In genomic region chr7:121057878-121058277, GRCh38 we compare ENCODE assay signal across 37 cellular contexts.
"Had no signal": no experiment of that assay in that cellular context is flagged by ENCODE, and none has a peak within 500 bp of the region (broad histone marks: within the 10 kb centered on the region; RNA-seq: fewer than 3 reads in every experiment).

No MANE protein-coding gene starts in this region.

- H3K4me1 Mint-ChIP-seq: activated B cell treated with CpG ODN at 0.5 μM for 24 hours; activated naive CD8-positive, alpha-beta T cell treated with anti-CD3 and anti-CD28 coated beads for 36 hours; T-cell had no signal

- H3K4me1 ChIP-seq: Peyer's patch, SJSA1 had no signal

- H3K4me3 Mint-ChIP-seq: activated B cell treated with CpG ODN at 0.5 μM for 24 hours; activated CD4-positive, alpha-beta memory T cell treated with anti-CD3 and anti-CD28 coated beads for 36 hours; activated naive CD8-positive, alpha-beta T cell treated with anti-CD3 and anti-CD28 coated beads for 36 hours; T-cell had no signal

- H3K27me3 Mint-ChIP-seq: activated naive CD8-positive, alpha-beta T cell treated with anti-CD3 and anti-CD28 coated beads for 36 hours had no signal

- ATAC-seq: PC-3, T-cell had no signal

- H3K4me3 ChIP-seq: Peyer's patch, SJSA1 had no signal

- H3K36me3 ChIP-seq: brain microvascular endothelial cell, Peyer's patch had no signal

- H3K9me3 Mint-ChIP-seq: activated B cell treated with CpG ODN at 0.5 μM for 24 hours; activated CD4-positive, alpha-beta memory T cell treated with anti-CD3 and anti-CD28 coated beads for 36 hours; activated naive CD8-positive, alpha-beta T cell treated with anti-CD3 and anti-CD28 coated beads for 36 hours; T-cell had no signal

- DNase-seq: activated B cell treated with CpG ODN at 0.5 μM for 24 hours; activated CD4-positive, alpha-beta memory T cell treated with anti-CD3 and anti-CD28 coated beads for 36 hours; activated CD4-positive, alpha-beta T cell treated with anti-CD3 and anti-CD28 coated beads for 4 hours; activated CD4-positive, alpha-beta T cell treated with anti-CD3 and anti-CD28 coated beads, Interleukin-2, amount 50 U/mL, for 1 hour; activated CD4-positive, CD25-positive, alpha-beta regulatory T cell treated with anti-CD3 and anti-CD28 coated beads, Interleukin-2, amount 50 U/mL, for 72 hours; activated CD8-positive, alpha-beta memory T cell treated with anti-CD3 and anti-CD28 coated beads, Interleukin-2, amount 50 U/mL, for 48 hours; activated effector memory CD4-positive, alpha-beta T cell treated with Interleukin-2 at 50 U/mL for 16 hours; activated naive CD4-positive, alpha-beta T cell treated with anti-CD3 and anti-CD28 coated beads, Interleukin-2, amount 50 U/mL, for 16 hours; activated naive CD8-positive, alpha-beta T cell treated with anti-CD3 and anti-CD28 coated beads for 36 hours; activated T-cell treated with anti-CD3 and anti-CD28 coated beads, Interleukin-2, amount 50 U/mL, for 48 hours; amniotic stem cell; aorta; brain microvascular endothelial cell; central memory CD4-positive, alpha-beta T cell; NCI-H1092 treated with DMSO at 0.1 percent for 48 hours; NCI-H1417; NCI-H146; NCI-H187; NCI-H2029 treated with DMSO at 0.1 percent for 48 hours; NCI-H2107; NCI-H2171 treated with DMSO at 0.1 percent for 48 hours; NCI-H2227 treated with DMSO at 0.1 percent for 48 hours; NCI-H446; NCI-H510A treated with DMSO at 0.1 percent for 48 hours; NCI-H526 treated with DMSO at 0.1 percent for 48 hours; NCI-H774; NK-92 treated with Interleukin-12 subunit alpha and Interleukin-12 subunit beta, amount 100 ng/mL, for 24 hours; PC-3; Peyer's patch; RPMI8226; SHP77 treated with DMSO at 0.1 percent for 48 hours; SK-N-SH; T-cell; T-helper 2 cell; T-helper 9 cell had no signal

- H3K27ac Mint-ChIP-seq: activated B cell treated with CpG ODN at 0.5 μM for 24 hours; activated CD4-positive, alpha-beta memory T cell treated with anti-CD3 and anti-CD28 coated beads for 36 hours; activated naive CD8-positive, alpha-beta T cell treated with anti-CD3 and anti-CD28 coated beads for 36 hours; T-cell had no signal

- H3K36me3 Mint-ChIP-seq: activated CD4-positive, alpha-beta memory T cell treated with anti-CD3 and anti-CD28 coated beads for 36 hours; activated naive CD8-positive, alpha-beta T cell treated with anti-CD3 and anti-CD28 coated beads for 36 hours; T-cell had no signal

- H3K27me3 ChIP-seq: brain microvascular endothelial cell, Peyer's patch, SJSA1 had no signal

- H3K9ac ChIP-seq: SK-N-SH had no signal

- H3K4me2 ChIP-seq: SK-N-SH had no signal

- H3K27ac ChIP-seq: brain microvascular endothelial cell, Peyer's patch, SJSA1, VCaP had no signal

- H3K9me3 ChIP-seq: Peyer's patch, SJSA1, SK-N-SH had no signal
